ENCODE assay signal across 1 cellular context in the genomic region with DNA sequence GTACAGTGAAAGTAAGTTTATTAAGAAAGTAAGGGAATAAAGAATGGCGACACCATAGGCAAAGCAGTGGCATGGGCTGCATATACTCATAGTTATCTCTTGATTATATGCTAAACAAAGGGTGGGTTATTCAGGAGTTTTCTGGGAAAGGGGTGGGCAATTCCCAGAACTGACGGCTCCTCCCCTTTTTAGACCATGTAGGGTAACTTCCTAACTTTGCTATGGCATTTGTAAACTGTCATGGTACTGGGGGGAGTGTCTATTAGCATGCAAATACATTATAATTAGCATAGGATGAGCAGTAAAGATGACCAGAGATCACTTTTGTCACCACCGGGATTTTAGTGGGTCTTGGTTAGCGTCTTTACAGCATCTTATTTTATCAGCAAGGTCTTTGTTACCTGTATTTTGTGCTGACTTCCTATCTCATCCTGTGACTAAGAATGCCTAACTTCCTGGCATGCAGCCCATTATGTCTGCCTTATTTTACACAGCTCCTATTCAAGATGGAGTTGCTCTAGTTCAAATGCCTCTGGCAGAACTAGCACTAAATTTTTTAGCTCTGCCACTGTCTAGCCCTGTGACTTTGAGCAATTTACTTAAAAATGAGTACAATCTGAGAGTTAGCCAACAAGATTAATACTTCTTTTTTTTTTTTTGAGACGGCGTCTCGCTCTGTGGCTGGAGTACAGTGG.
TF ChIP-seq lines count a peak whose summit lies in the region.

No MANE protein-coding gene starts in this region.

TF ChIP-seq in K562, 482 proteins besides CTCF, POLR2A, EP300 and RAD21 (continued from another document):
- TF ChIP-seq, protein P1, sequence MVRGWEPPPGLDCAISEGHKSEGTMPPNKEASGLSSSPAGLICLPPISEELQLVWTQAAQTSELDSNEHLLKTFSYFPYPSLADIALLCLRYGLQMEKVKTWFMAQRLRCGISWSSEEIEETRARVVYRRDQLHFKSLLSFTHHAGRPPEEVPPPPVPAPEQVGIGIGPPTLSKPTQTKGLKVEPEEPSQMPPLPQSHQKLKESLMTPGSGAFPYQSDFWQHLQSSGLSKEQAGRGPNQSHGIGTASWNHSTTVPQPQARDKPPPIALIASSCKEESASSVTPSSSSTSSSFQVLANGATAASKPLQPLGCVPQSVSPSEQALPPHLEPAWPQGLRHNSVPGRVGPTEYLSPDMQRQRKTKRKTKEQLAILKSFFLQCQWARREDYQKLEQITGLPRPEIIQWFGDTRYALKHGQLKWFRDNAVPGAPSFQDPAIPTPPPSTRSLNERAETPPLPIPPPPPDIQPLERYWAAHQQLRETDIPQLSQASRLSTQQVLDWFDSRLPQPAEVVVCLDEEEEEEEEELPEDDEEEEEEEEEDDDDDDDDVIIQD (CRISPR knock-in tag; IDR thresholded peaks at IDR 0.05): no peak
- TF ChIP-seq ZNF707 (CRISPR knock-in tag; conservative IDR thresholded peaks at IDR 0.05) (peak; percentile 44; the same call in 1 of the 2 replicates), CTBP1 (IDR thresholded peaks at IDR 0.05; ENCODE audit: borderline replicate concordance) (peak; percentile 42), PTTG1 (tag; IDR thresholded peaks at IDR 0.05; ENCODE audit: low read depth) (peak; percentile 91), EGR1 (conservative IDR thresholded peaks at IDR 0.05) (0 out of 2 replicates have a peak, but pooled peaks have one; percentile 10), HDAC2 (IDR thresholded peaks at IDR 0.05) (no peak), CBFA2T2 (conservative IDR thresholded peaks at IDR 0.05) (no peak), NFYB (IDR thresholded peaks at IDR 0.05; ENCODE audit: extremely low read depth, insufficient read length) (no peak), MEIS2 (IDR thresholded peaks at IDR 0.05; ENCODE audit: partially characterized antibody) (peak; percentile 64), DMBX1 (CRISPR knock-in tag; IDR thresholded peaks at IDR 0.05; ENCODE audit: borderline replicate concordance) (peak; percentile 98)
- TF ChIP-seq, protein P2, sequence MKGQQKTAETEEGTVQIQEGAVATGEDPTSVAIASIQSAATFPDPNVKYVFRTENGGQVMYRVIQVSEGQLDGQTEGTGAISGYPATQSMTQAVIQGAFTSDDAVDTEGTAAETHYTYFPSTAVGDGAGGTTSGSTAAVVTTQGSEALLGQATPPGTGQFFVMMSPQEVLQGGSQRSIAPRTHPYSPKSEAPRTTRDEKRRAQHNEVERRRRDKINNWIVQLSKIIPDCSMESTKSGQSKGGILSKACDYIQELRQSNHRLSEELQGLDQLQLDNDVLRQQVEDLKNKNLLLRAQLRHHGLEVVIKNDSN (CRISPR knock-in tag; IDR thresholded peaks at IDR 0.05): no peak
